In the genomic region with DNA sequence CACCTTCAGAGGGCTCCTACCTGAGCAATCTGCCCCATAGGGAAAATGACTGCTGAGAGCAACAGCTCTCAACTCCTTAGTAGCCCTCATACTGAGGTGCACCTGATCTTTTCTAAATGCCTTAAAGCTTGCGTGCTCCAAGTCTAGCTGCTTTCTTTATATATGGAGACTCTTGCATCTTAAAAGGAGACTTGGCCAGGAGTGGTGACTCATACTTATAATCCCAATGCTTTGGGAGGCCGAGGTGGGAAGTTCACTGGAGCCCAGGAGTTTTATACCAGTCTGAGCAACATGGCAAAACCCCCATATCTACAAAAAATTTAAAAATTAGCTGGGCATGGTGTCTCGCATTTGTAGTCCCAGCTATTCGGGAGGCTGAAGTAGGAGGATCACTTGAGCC, we compare ENCODE assay signal across 15 cellular contexts.
"Had no signal": no experiment of that assay in that cellular context is flagged by ENCODE, and none has a peak within 500 bp of the region (broad histone marks: within the 10 kb centered on the region; RNA-seq: fewer than 3 reads in every experiment).

No MANE protein-coding gene starts in this region.

- H3K36me3 ChIP-seq: adrenal gland, cardiac muscle cell, esophagus squamous epithelium, tibial artery had no signal

- ATAC-seq: natural killer cell treated with Interleukin-12 subunit alpha and Interleukin-12 subunit beta and Interleukin-15 and Interleukin-18, amount 100 ng/mL, for 72 hours had no signal

- H3K4me3 Mint-ChIP-seq: activated CD4-positive, alpha-beta memory T cell treated with anti-CD3 and anti-CD28 coated beads for 36 hours; activated naive CD4-positive, alpha-beta T cell treated with anti-CD3 and anti-CD28 coated beads, Interleukin-2, amount 50 U/mL, for 24 hours; dendritic cell treated with granulocyte-macrophage colony-stimulating factor and Interleukin-4, amounts not matched to agents 40 ng/mL and 50 ng/mL, for 4 days; mesothelial cell of epicardium; natural killer cell treated with Interleukin-12 subunit alpha and Interleukin-12 subunit beta and Interleukin-15 and Interleukin-18, amount 100 ng/mL, for 72 hours had no signal

- H3K9me3 ChIP-seq: adrenal gland, esophagus squamous epithelium, tibial artery had no signal

- DNase-seq: activated CD4-positive, alpha-beta memory T cell treated with anti-CD3 and anti-CD28 coated beads for 36 hours; activated gamma-delta T cell; adrenal gland; effector memory CD4-positive, alpha-beta T cell; esophagus squamous epithelium; nucleus accumbens; stimulated activated naive CD4-positive, alpha-beta T cell; T-helper 2 cell; tibial artery had no signal

- H3K27ac Mint-ChIP-seq: activated CD4-positive, alpha-beta memory T cell treated with anti-CD3 and anti-CD28 coated beads for 36 hours; activated naive CD4-positive, alpha-beta T cell treated with anti-CD3 and anti-CD28 coated beads, Interleukin-2, amount 50 U/mL, for 24 hours; dendritic cell treated with granulocyte-macrophage colony-stimulating factor and Interleukin-4, amounts not matched to agents 40 ng/mL and 50 ng/mL, for 4 days; mesothelial cell of epicardium; natural killer cell treated with Interleukin-12 subunit alpha and Interleukin-12 subunit beta and Interleukin-15 and Interleukin-18, amount 100 ng/mL, for 72 hours had no signal

- H3K27ac ChIP-seq: adrenal gland, cardiac muscle cell, esophagus squamous epithelium, tibial artery had no signal

- H3K4me1 ChIP-seq: adrenal gland had no signal

- H3K4me3 ChIP-seq: adrenal gland, cardiac muscle cell, esophagus squamous epithelium, lung, tibial artery had no signal

- H3K27me3 Mint-ChIP-seq: activated naive CD4-positive, alpha-beta T cell treated with anti-CD3 and anti-CD28 coated beads, Interleukin-2, amount 50 U/mL, for 24 hours had no signal

- H3K27me3 ChIP-seq: adrenal gland, cardiac muscle cell, esophagus squamous epithelium, tibial artery had no signal

- H3K36me3 Mint-ChIP-seq: activated CD4-positive, alpha-beta memory T cell treated with anti-CD3 and anti-CD28 coated beads for 36 hours; activated naive CD4-positive, alpha-beta T cell treated with anti-CD3 and anti-CD28 coated beads, Interleukin-2, amount 50 U/mL, for 24 hours; mesothelial cell of epicardium; natural killer cell treated with Interleukin-12 subunit alpha and Interleukin-12 subunit beta and Interleukin-15 and Interleukin-18, amount 100 ng/mL, for 72 hours had no signal

- H3K9me3 Mint-ChIP-seq: activated CD4-positive, alpha-beta memory T cell treated with anti-CD3 and anti-CD28 coated beads for 36 hours; activated naive CD4-positive, alpha-beta T cell treated with anti-CD3 and anti-CD28 coated beads, Interleukin-2, amount 50 U/mL, for 24 hours; dendritic cell treated with granulocyte-macrophage colony-stimulating factor and Interleukin-4, amounts not matched to agents 40 ng/mL and 50 ng/mL, for 4 days; mesothelial cell of epicardium; natural killer cell treated with Interleukin-12 subunit alpha and Interleukin-12 subunit beta and Interleukin-15 and Interleukin-18, amount 100 ng/mL, for 72 hours had no signal
